1 cellular context compared by ENCODE assay signal in the genomic region with DNA sequence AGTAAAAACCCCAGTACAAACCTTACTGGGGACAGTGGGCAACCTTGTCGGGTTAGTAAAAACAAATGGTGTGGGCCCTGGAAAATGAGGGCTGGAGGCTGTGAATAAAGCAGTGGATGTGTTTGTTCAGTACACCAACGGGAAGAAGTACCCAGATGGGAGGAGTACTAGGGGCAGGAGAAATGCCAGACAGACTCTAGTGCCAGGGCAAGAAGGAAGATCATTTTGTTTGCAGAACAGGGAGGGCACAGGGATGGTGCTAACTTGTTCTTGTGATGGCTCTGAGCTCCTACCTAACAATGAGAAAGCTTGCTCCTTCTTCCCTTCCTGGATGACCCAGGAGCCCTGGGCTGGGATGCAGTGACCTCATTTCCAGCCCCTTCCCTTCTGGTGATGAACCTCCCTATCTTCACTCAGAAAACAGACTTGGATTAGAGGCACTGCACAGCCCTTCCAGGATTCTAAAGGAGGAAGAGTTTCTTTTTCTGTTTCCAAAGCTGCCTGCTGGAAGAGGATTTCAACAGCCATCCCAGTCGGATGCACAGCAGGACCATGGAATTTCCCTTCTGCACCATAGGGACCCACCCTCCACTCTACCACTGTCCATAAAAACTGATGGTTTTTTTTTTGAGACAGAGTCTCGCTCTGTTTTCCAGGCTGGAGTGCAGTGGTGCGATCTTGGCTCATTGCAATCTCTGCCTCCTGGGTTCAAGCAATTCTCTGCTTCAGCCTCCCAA.
TF ChIP-seq lines count a peak whose summit lies in the region.

No MANE protein-coding gene starts in this region.

TF ChIP-seq in HCT116, 20 proteins besides CTCF, POLR2A, EP300 and RAD21 (continued from another document):
- TF ChIP-seq, protein P1, sequence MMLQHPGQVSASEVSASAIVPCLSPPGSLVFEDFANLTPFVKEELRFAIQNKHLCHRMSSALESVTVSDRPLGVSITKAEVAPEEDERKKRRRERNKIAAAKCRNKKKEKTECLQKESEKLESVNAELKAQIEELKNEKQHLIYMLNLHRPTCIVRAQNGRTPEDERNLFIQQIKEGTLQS (IDR thresholded peaks at IDR 0.05), result no peak
- TF ChIP-seq ZNF274 (IDR thresholded peaks at IDR 0.05; ENCODE audit: low read depth, low read length), result no peak
